In genomic region chr2:110870545-110870944, GRCh38 we compare ENCODE assay signal across 22 cellular contexts.
A peak's percentile ranks its signal among the peaks of the same experiment; 100 is the strongest.
DNase-seq lines count a peak whose midpoint lies in the region; ATAC-seq and TF ChIP-seq lines count a peak whose summit lies in the region.
"Had no signal": no experiment of that assay in that cellular context is flagged by ENCODE, and none has a peak within 500 bp of the region (broad histone marks: within the 10 kb centered on the region; RNA-seq: fewer than 3 reads in every experiment).

No MANE protein-coding gene starts in this region.

- no peaks in the 10 kb centered on the region for H3K36me3 Mint-ChIP-seq in activated CD4-positive, alpha-beta T cell treated with anti-CD3 and anti-CD28 coated beads, Interleukin-2, amount 10 ng/mL, durations not matched to agents 24 days and 14 days (ENCODE audit: low read depth)
- H3K36me3 Mint-ChIP-seq: CD14-positive monocyte; CD8-positive, alpha-beta memory T cell had no signal

- H3K27ac Mint-ChIP-seq in activated CD4-positive, alpha-beta T cell treated with anti-CD3 and anti-CD28 coated beads, Interleukin-2, amount 10 ng/mL, durations not matched to agents 24 days and 14 days, result no peak overlapping the region
- H3K27ac Mint-ChIP-seq: CD4-positive, alpha-beta T cell; CD8-positive, alpha-beta memory T cell; GM23338 had no signal

- ATAC-seq in foreskin keratinocyte (no peak), GM19035 (IDR thresholded peaks at IDR 0.05; ENCODE audit: unreplicated experiment) (no peak)
- ATAC-seq: GM12878, GM23338, HCT116 had no signal

- intact Hi-C loops in activated CD4-positive, alpha-beta T cell treated with anti-CD3 and anti-CD28 coated beads, Interleukin-2, amount 10 ng/mL, durations not matched to agents 24 days and 14 days (cut with micrococcal nuclease), result no loop called here
- intact Hi-C loops in dorsolateral prefrontal cortex (cut with DNase I), result no loop called here

- no peak overlapping the region for H3K4me3 Mint-ChIP-seq in activated CD4-positive, alpha-beta T cell treated with anti-CD3 and anti-CD28 coated beads, Interleukin-2, amount 10 ng/mL, durations not matched to agents 24 days and 14 days
- H3K4me3 Mint-ChIP-seq: CD14-positive monocyte; CD4-positive, alpha-beta T cell; CD8-positive, alpha-beta memory T cell; GM23338; H9 had no signal

- H3K27me3 ChIP-seq in foreskin keratinocyte (peaks cover 8% of the 10 kb centered on the region), dorsolateral prefrontal cortex (peaks cover 0 to 8% (median 0%) of the 10 kb centered on the region in 45 donors)
- H3K27me3 ChIP-seq: BE2C; BLaER1 treated with 17β-estradiol and CSF1 and Interleukin-3, amounts not matched to agents 10 nM and 100 nM had no signal

- peaks cover 20% of the 10 kb centered on the region for H3K27me3 Mint-ChIP-seq in activated CD4-positive, alpha-beta T cell treated with anti-CD3 and anti-CD28 coated beads, Interleukin-2, amount 10 ng/mL, durations not matched to agents 24 days and 14 days

- TF ChIP-seq CTCF in foreskin keratinocyte (conservative IDR thresholded peaks at IDR 0.05) (peak; percentile 6), dorsolateral prefrontal cortex (IDR thresholded peaks at IDR 0.05 in 54 of 56, conservative IDR thresholded peaks at IDR 0.05 in 2 of 56; ENCODE audit: low read depth in 1 of 56, partially characterized antibody in 56 of 56) (no peak)

- DNase-seq in activated CD4-positive, alpha-beta T cell treated with anti-CD3 and anti-CD28 coated beads, Interleukin-2, amount 10 ng/mL, durations not matched to agents 24 days and 14 days, result peak; percentile 50
- DNase-seq in activated CD4-positive, alpha-beta T cell treated with anti-CD3 and anti-CD28 coated beads, Interleukin-2, amount 50 U/mL, for 48 hours, result no peak
- peak; percentile 69 for DNase-seq in RPMI8226
- DNase-seq in foreskin keratinocyte, result no peak
- no peak for DNase-seq in dorsolateral prefrontal cortex
- DNase-seq: 8988T; ACHN; AML-193; BE2C; CD4-positive, alpha-beta T cell; CD8-positive, alpha-beta memory T cell; DMS79; EL; GDM1; H9 had no signal

- H3K4me1 ChIP-seq in foreskin keratinocyte, result no peaks in the 10 kb centered on the region
- H3K4me1 ChIP-seq: A549, BE2C had no signal

- H3K4me3 ChIP-seq in dorsolateral prefrontal cortex, result no peak overlapping the region
- H3K4me3 ChIP-seq: A549; BLaER1 treated with 17β-estradiol and CSF1 and Interleukin-3, amounts not matched to agents 10 nM and 100 nM; GM12878; GM23338 had no signal

- no peak overlapping the region for H3K27ac ChIP-seq in foreskin keratinocyte
- no peak overlapping the region for H3K27ac ChIP-seq in dorsolateral prefrontal cortex
- H3K27ac ChIP-seq: A549; BLaER1 treated with 17β-estradiol and CSF1 and Interleukin-3, amounts not matched to agents 10 nM and 100 nM had no signal

- H3K9me3 Mint-ChIP-seq in activated CD4-positive, alpha-beta T cell treated with anti-CD3 and anti-CD28 coated beads, Interleukin-2, amount 10 ng/mL, durations not matched to agents 24 days and 14 days, result no peaks in the 10 kb centered on the region
- H3K9me3 Mint-ChIP-seq: CD14-positive monocyte; CD4-positive, alpha-beta T cell; CD8-positive, alpha-beta memory T cell; GM23338; H9 had no signal

- peaks cover 63% of the 10 kb centered on the region for H3K4me1 Mint-ChIP-seq in activated CD4-positive, alpha-beta T cell treated with anti-CD3 and anti-CD28 coated beads, Interleukin-2, amount 10 ng/mL, durations not matched to agents 24 days and 14 days

Comparison
In these comparisons a context has a peak if more than half of its experiments do, and no peak if none do; other contexts are left out.
1. DNase-seq: peak in activated CD4-positive, alpha-beta T cell treated with anti-CD3 and anti-CD28 coated beads, Interleukin-2, amount 10 ng/mL, durations not matched to agents 24 days and 14 days (single experiment) and RPMI8226 (single experiment); none in activated CD4-positive, alpha-beta T cell treated with anti-CD3 and anti-CD28 coated beads, Interleukin-2, amount 50 U/mL, for 48 hours (0 of 2), foreskin keratinocyte (0 of 2) and dorsolateral prefrontal cortex (0 of 10).